In genomic region chr4:101418055-101418454, GRCh38 we compare ENCODE assay signal across 8 cellular contexts.
DNase-seq lines count a peak whose midpoint lies in the region; ATAC-seq, FAIRE-seq and TF ChIP-seq lines count a peak whose summit lies in the region.

No MANE protein-coding gene starts in this region.

- H3K27ac Mint-ChIP-seq in activated CD4-positive, alpha-beta T cell treated with anti-CD3 and anti-CD28 coated beads for 36 hours = peak overlapping the region; percentile 53

- peaks cover 39% of the 10 kb centered on the region for H3K4me1 Mint-ChIP-seq in activated CD4-positive, alpha-beta T cell treated with anti-CD3 and anti-CD28 coated beads for 36 hours

- H3K36me3 ChIP-seq in kidney (ENCODE audit: control insufficient read depth in 1 of 2, insufficient read depth in 2 of 2, low read length in 2 of 2) = no peaks in the 10 kb centered on the region

- no peak overlapping the region for H3K4me3 ChIP-seq in kidney (ENCODE audit: low read length in 2 of 2)

- H3K36me3 Mint-ChIP-seq in activated CD4-positive, alpha-beta T cell treated with anti-CD3 and anti-CD28 coated beads for 36 hours (ENCODE audit: low read depth) = no peaks in the 10 kb centered on the region

- H3K4me3 Mint-ChIP-seq in activated CD4-positive, alpha-beta T cell treated with anti-CD3 and anti-CD28 coated beads for 36 hours = peak overlapping the region; percentile 10

- peaks cover 2% of the 10 kb centered on the region for H3K9me3 Mint-ChIP-seq in activated CD4-positive, alpha-beta T cell treated with anti-CD3 and anti-CD28 coated beads for 36 hours (ENCODE audit: low read depth)

- DNase-seq in activated CD4-positive, alpha-beta T cell treated with anti-CD3 and anti-CD28 coated beads for 36 hours = peak; percentile 85
- DNase-seq in activated CD4-positive, alpha-beta T cell treated with anti-CD3 and anti-CD28 coated beads for 1 hour = no peak
- DNase-seq in activated T-cell treated with anti-CD3 and anti-CD28 coated beads for 48 hours (ENCODE audit: low read depth) = peak; percentile 43
- peak; percentile 30 to 36 for DNase-seq in stimulated activated CD4-positive, alpha-beta T cell treated with anti-CD3 and anti-CD28 coated beads, Interleukin-2, amount 100 ng/mL, for 48 hours
- no peak for DNase-seq in kidney
- DNase-seq in HTR-8/SVneo (ENCODE audit: insufficient read length, low spot score) = no peak
- no peak for DNase-seq in frontal cortex (ENCODE audit: low spot score in 2 of 2)

- H3K27me3 Mint-ChIP-seq in activated CD4-positive, alpha-beta T cell treated with anti-CD3 and anti-CD28 coated beads for 36 hours = peaks cover 42% of the 10 kb centered on the region

- no peak overlapping the region for H3K27ac ChIP-seq in kidney (ENCODE audit: low read depth in 2 of 2, low read length in 2 of 2)

- H3K9me3 ChIP-seq in kidney (ENCODE audit: control insufficient read depth in 1 of 2, low read length in 2 of 2) = no peaks in the 10 kb centered on the region

- no peak for TF ChIP-seq CTCF in kidney (IDR thresholded peaks at IDR 0.05; ENCODE audit: borderline replicate concordance, extremely low read depth, insufficient read depth)

- ATAC-seq in activated CD4-positive, alpha-beta T cell treated with anti-CD3 and anti-CD28 coated beads for 36 hours = peak; percentile 82
- ATAC-seq in HG03558 (IDR thresholded peaks at IDR 0.05; ENCODE audit: extremely low read depth, unreplicated experiment) = peak; percentile 65

- POLR2A ChIA-PET in activated CD4-positive, alpha-beta T cell treated with anti-CD3 and anti-CD28 coated beads for 36 hours (lab: Charles Lee) = interaction anchor here (1.4 kb wide), 1 partner anchor 109 kb away, joined by 3 read pairs; no protein-coding TSS in a partner anchor

- no peak for FAIRE-seq in kidney (lab: Jason Lieb, UNC)
- FAIRE-seq in HTR-8/SVneo (lab: Jason Lieb, UNC) = no peak
- no peak for FAIRE-seq in frontal cortex (lab: Jason Lieb, UNC)

- intact Hi-C loops in activated CD4-positive, alpha-beta T cell treated with anti-CD3 and anti-CD28 coated beads for 36 hours (cut with DNase I, micrococcal nuclease) = loop anchor here (1.0 to 10.0 kb wide), 11 partner anchors 71 to 1323 kb away; partner anchors contain the start of gene PPP3CA (in 2 of the 2)
- intact Hi-C loops in kidney (cut with DNase I) = no loop called here

- H3K9ac ChIP-seq in kidney (ENCODE audit: low read length in 2 of 2) = no peak overlapping the region

- H3K4me1 ChIP-seq in kidney (ENCODE audit: control insufficient read depth in 1 of 2, insufficient read depth in 1 of 2, low read depth in 1 of 2, low read length in 2 of 2) = no peaks in the 10 kb centered on the region

- CTCF ChIA-PET in activated CD4-positive, alpha-beta T cell treated with anti-CD3 and anti-CD28 coated beads for 36 hours (lab: Charles Lee) = interaction anchor here (0.7 to 1.0 kb wide), 3 partner anchors 24 to 108 kb away, joined by 3 to 5 read pairs (median 5); no protein-coding TSS in a partner anchor

Comparison
In these comparisons a context has a peak if more than half of its experiments do, and no peak if none do; other contexts are left out.
1. DNase-seq: peak in activated CD4-positive, alpha-beta T cell treated with anti-CD3 and anti-CD28 coated beads for 36 hours (single experiment), activated T-cell treated with anti-CD3 and anti-CD28 coated beads for 48 hours (single experiment) and stimulated activated CD4-positive, alpha-beta T cell treated with anti-CD3 and anti-CD28 coated beads, Interleukin-2, amount 100 ng/mL, for 48 hours (2 of 2); none in activated CD4-positive, alpha-beta T cell treated with anti-CD3 and anti-CD28 coated beads for 1 hour (single experiment), kidney (single experiment), HTR-8/SVneo (single experiment) and frontal cortex (0 of 2).